Comparison of ENCODE assay signal across 4 cellular contexts in genomic region chr10:7182327-7182726, GRCh38.
DNase-seq lines count a peak whose midpoint lies in the region; ATAC-seq and TF ChIP-seq lines count a peak whose summit lies in the region.
"Not testable (repeated sequence)": the region's sequence is repeated elsewhere in the genome, so short reads cannot be mapped to it uniquely, and the experiment has no call there.

No MANE protein-coding gene starts in this region.

- H3K4me3 ChIP-seq in HEK293 (ENCODE audit: low read depth, low read length): not testable (repeated sequence)

- H3K9me3 ChIP-seq in HEK293 (ENCODE audit: control insufficient read depth, insufficient read depth, low read depth, low read length): not testable (repeated sequence)

- intact Hi-C loops in CD14-positive monocyte (cut with micrococcal nuclease): loop anchor here in 1 of 2 donors (5.0 to 10.0 kb wide), 3 partner anchors 75 to 908 kb away; no protein-coding TSS in a partner anchor

- not testable (repeated sequence) for H3K4me1 ChIP-seq in HEK293 (ENCODE audit: control insufficient read depth, insufficient read depth, low read length)

- peaks cover 62% of the 10 kb centered on the region for H3K4me1 Mint-ChIP-seq in CD14-positive monocyte
- peaks cover 45% of the 10 kb centered on the region for H3K4me1 Mint-ChIP-seq in activated naive CD4-positive, alpha-beta T cell treated with anti-CD3 and anti-CD28 coated beads, Interleukin-2, amount 50 U/mL, for 24 hours
- H3K4me1 Mint-ChIP-seq in stimulated activated naive B cell treated with anti-CD40 and anti-IgM and Interleukin-4, amounts not matched to agents 10 μg/mL and 1 μg/mL and 100 μg/mL, for 72 hours: peaks cover 27 to 40% of the 10 kb centered on the region in 2 donors

- POLR2A ChIA-PET in HEK293 (lab: Yijun Ruan, JAX): not testable (repeated sequence)

- H3K27me3 Mint-ChIP-seq in CD14-positive monocyte (ENCODE audit: low read depth in 3 of 3); activated naive CD4-positive, alpha-beta T cell treated with anti-CD3 and anti-CD28 coated beads, Interleukin-2, amount 50 U/mL, for 24 hours; stimulated activated naive B cell treated with anti-CD40 and anti-IgM and Interleukin-4, amounts not matched to agents 10 μg/mL and 1 μg/mL and 100 μg/mL, for 72 hours: not testable (repeated sequence)

- not testable (repeated sequence) for H3K27ac ChIP-seq in HEK293 (ENCODE audit: extremely low read depth, low read depth, low read length)

- CTCF ChIA-PET in HEK293 (lab: Yijun Ruan, JAX): interaction anchor here (0.6 kb wide), 1 partner anchor 51 kb away, joined by 4 read pairs; no protein-coding TSS in a partner anchor

- ATAC-seq in stimulated activated naive B cell treated with anti-CD40 and anti-IgM and Interleukin-4, amounts not matched to agents 10 μg/mL and 1 μg/mL and 100 μg/mL, for 72 hours (replicated peaks): not testable (repeated sequence)

- H3K36me3 ChIP-seq in HEK293 (ENCODE audit: control insufficient read depth in 2 of 2, insufficient read depth in 1 of 2, low read length in 2 of 2): peaks cover 0 to 25% of the 10 kb centered on the region in 2 experiments; a peak in 1 of 3 replicates

- H3K4me3 Mint-ChIP-seq in CD14-positive monocyte; activated naive CD4-positive, alpha-beta T cell treated with anti-CD3 and anti-CD28 coated beads, Interleukin-2, amount 50 U/mL, for 24 hours; stimulated activated naive B cell treated with anti-CD40 and anti-IgM and Interleukin-4, amounts not matched to agents 10 μg/mL and 1 μg/mL and 100 μg/mL, for 72 hours: not testable (repeated sequence)

- DNase-seq in CD14-positive monocyte (ENCODE audit: low spot score); stimulated activated naive B cell treated with anti-CD40 and anti-IgM and Interleukin-4, amounts not matched to agents 10 μg/mL and 1 μg/mL and 100 μg/mL, for 72 hours: not testable (repeated sequence)

- H3K27ac Mint-ChIP-seq in CD14-positive monocyte: peak overlapping the region in 5 of 7 donors; percentile 25 to 89 (median 50)
- peak overlapping the region; percentile 30 for H3K27ac Mint-ChIP-seq in activated naive CD4-positive, alpha-beta T cell treated with anti-CD3 and anti-CD28 coated beads, Interleukin-2, amount 50 U/mL, for 24 hours
- peak overlapping the region; percentile 75 for H3K27ac Mint-ChIP-seq in stimulated activated naive B cell treated with anti-CD40 and anti-IgM and Interleukin-4, amounts not matched to agents 10 μg/mL and 1 μg/mL and 100 μg/mL, for 72 hours

- H3K36me3 Mint-ChIP-seq in CD14-positive monocyte: peaks cover 20 to 32% of the 10 kb centered on the region in 2 donors
- peaks cover 39% of the 10 kb centered on the region for H3K36me3 Mint-ChIP-seq in activated naive CD4-positive, alpha-beta T cell treated with anti-CD3 and anti-CD28 coated beads, Interleukin-2, amount 50 U/mL, for 24 hours
- peaks cover 71 to 74% of the 10 kb centered on the region in 2 donors for H3K36me3 Mint-ChIP-seq in stimulated activated naive B cell treated with anti-CD40 and anti-IgM and Interleukin-4, amounts not matched to agents 10 μg/mL and 1 μg/mL and 100 μg/mL, for 72 hours

- not testable (repeated sequence) for TF ChIP-seq CTCF in CD14-positive monocyte (IDR thresholded peaks at IDR 0.05); HEK293 (tag by site-specific recombination; IDR thresholded peaks at IDR 0.05)

- H3K9me3 Mint-ChIP-seq in CD14-positive monocyte: peaks cover 12 to 20% (median 15%) of the 10 kb centered on the region in 7 donors
- not testable (repeated sequence) for H3K9me3 Mint-ChIP-seq in activated naive CD4-positive, alpha-beta T cell treated with anti-CD3 and anti-CD28 coated beads, Interleukin-2, amount 50 U/mL, for 24 hours
- peaks cover 20 to 25% of the 10 kb centered on the region in 2 donors for H3K9me3 Mint-ChIP-seq in stimulated activated naive B cell treated with anti-CD40 and anti-IgM and Interleukin-4, amounts not matched to agents 10 μg/mL and 1 μg/mL and 100 μg/mL, for 72 hours

TF ChIP-seq in HEK293, 187 proteins besides CTCF, POLR2A, EP300 and RAD21:
- TF ChIP-seq ZNF146 (tag by site-specific recombination; IDR thresholded peaks at IDR 0.05): peak; percentile 93
